Comparison of ENCODE assay signal across 7 cellular contexts in genomic region chr1:48572632-48573258, GRCh38.
DNase-seq lines count a peak whose midpoint lies in the region; ATAC-seq and TF ChIP-seq lines count a peak whose summit lies in the region.

No MANE protein-coding gene starts in this region.

- H3K4me1 ChIP-seq in esophagus squamous epithelium = no peaks in the 10 kb centered on the region
- H3K4me1 ChIP-seq in CD8-positive, alpha-beta memory T cell (ENCODE audit: insufficient read depth, low read length) = no peaks in the 10 kb centered on the region

- no peak overlapping the region for H3K4me3 Mint-ChIP-seq in naive B cell
- no peak overlapping the region for H3K4me3 Mint-ChIP-seq in CD8-positive, alpha-beta memory T cell

- no peak overlapping the region for H3K4me3 ChIP-seq in esophagus squamous epithelium
- H3K4me3 ChIP-seq in CD8-positive, alpha-beta memory T cell (ENCODE audit: low read length) = no peak overlapping the region

- ATAC-seq in naive B cell (ENCODE audit: low read depth in 2 of 2) = no peak

- TF ChIP-seq POLR2A in esophagus squamous epithelium (IDR thresholded peaks at IDR 0.05) = no peak

- H3K4me1 Mint-ChIP-seq in naive B cell = peaks cover 0 to 6% (median 0%) of the 10 kb centered on the region in 3 donors
- no peaks in the 10 kb centered on the region for H3K4me1 Mint-ChIP-seq in CD8-positive, alpha-beta memory T cell

- POLR2A ChIA-PET in CD8-positive, alpha-beta memory T cell (lab: Charles Lee) = no interaction called here

- DNase-seq in GM03348 (ENCODE audit: low spot score) (peak; percentile 76), H4 (ENCODE audit: low spot score) (peak; percentile 52), NCI-H1092 treated with DMSO at 0.1 percent for 48 hours (lab: John Stamatoyannopoulos, UW) (peak; percentile 78), SHP77 treated with DMSO at 0.1 percent for 48 hours (lab: John Stamatoyannopoulos, UW) (peak; percentile 58), esophagus squamous epithelium (lab: John Stamatoyannopoulos, UW) (no peak), naive B cell (peak; percentile 5)
- no peak for DNase-seq in CD8-positive, alpha-beta memory T cell

- H3K27ac ChIP-seq in esophagus squamous epithelium = no peak overlapping the region
- no peak overlapping the region for H3K27ac ChIP-seq in CD8-positive, alpha-beta memory T cell (ENCODE audit: low read depth, low read length)

- peaks cover 0 to 7% (median 0%) of the 10 kb centered on the region in 3 donors for H3K27me3 Mint-ChIP-seq in naive B cell
- peaks cover 3 to 6% of the 10 kb centered on the region in 2 donors for H3K27me3 Mint-ChIP-seq in CD8-positive, alpha-beta memory T cell

- H3K36me3 ChIP-seq in esophagus squamous epithelium = no peaks in the 10 kb centered on the region
- no peaks in the 10 kb centered on the region for H3K36me3 ChIP-seq in CD8-positive, alpha-beta memory T cell (ENCODE audit: insufficient read depth, low read length)

- intact Hi-C loops in esophagus squamous epithelium (cut with DNase I) = no loop called here

- no peaks in the 10 kb centered on the region for H3K36me3 Mint-ChIP-seq in naive B cell
- H3K36me3 Mint-ChIP-seq in CD8-positive, alpha-beta memory T cell = no peaks in the 10 kb centered on the region

- peaks cover 0 to 14% (median 0%) of the 10 kb centered on the region in 4 donors for H3K27me3 ChIP-seq in esophagus squamous epithelium
- H3K27me3 ChIP-seq in CD8-positive, alpha-beta memory T cell (ENCODE audit: insufficient read depth, low read length, poor library complexity, severe bottlenecking) = peaks cover 4% of the 10 kb centered on the region

- TF ChIP-seq CTCF in esophagus squamous epithelium (IDR thresholded peaks at IDR 0.05) = peak in 5 of 6 experiments; percentile 21 to 59 (median 41)

- CTCF ChIA-PET in CD8-positive, alpha-beta memory T cell (lab: Charles Lee) = no interaction called here

- peak overlapping the region in 1 of 6 donors; percentile 13 for H3K27ac Mint-ChIP-seq in naive B cell
- H3K27ac Mint-ChIP-seq in CD8-positive, alpha-beta memory T cell = no peak overlapping the region

- no peaks in the 10 kb centered on the region for H3K9me3 Mint-ChIP-seq in naive B cell
- no peaks in the 10 kb centered on the region for H3K9me3 Mint-ChIP-seq in CD8-positive, alpha-beta memory T cell

- H3K9me3 ChIP-seq in esophagus squamous epithelium = no peaks in the 10 kb centered on the region
- no peaks in the 10 kb centered on the region for H3K9me3 ChIP-seq in CD8-positive, alpha-beta memory T cell (ENCODE audit: low read length)

- 53 to 55% methylated on average over 6 to 7 of the region's 7 CpGs for WGBS in esophagus squamous epithelium, 2 donors

Comparison
In these comparisons a context has a peak if more than half of its experiments do, and no peak if none do; other contexts are left out.
1. DNase-seq: peak in GM03348 (single experiment), H4 (single experiment), NCI-H1092 treated with DMSO at 0.1 percent for 48 hours (single experiment), SHP77 treated with DMSO at 0.1 percent for 48 hours (single experiment) and naive B cell (single experiment); none in esophagus squamous epithelium (single experiment) and CD8-positive, alpha-beta memory T cell (0 of 5).